1 cellular context compared by ENCODE assay signal in the genomic region with DNA sequence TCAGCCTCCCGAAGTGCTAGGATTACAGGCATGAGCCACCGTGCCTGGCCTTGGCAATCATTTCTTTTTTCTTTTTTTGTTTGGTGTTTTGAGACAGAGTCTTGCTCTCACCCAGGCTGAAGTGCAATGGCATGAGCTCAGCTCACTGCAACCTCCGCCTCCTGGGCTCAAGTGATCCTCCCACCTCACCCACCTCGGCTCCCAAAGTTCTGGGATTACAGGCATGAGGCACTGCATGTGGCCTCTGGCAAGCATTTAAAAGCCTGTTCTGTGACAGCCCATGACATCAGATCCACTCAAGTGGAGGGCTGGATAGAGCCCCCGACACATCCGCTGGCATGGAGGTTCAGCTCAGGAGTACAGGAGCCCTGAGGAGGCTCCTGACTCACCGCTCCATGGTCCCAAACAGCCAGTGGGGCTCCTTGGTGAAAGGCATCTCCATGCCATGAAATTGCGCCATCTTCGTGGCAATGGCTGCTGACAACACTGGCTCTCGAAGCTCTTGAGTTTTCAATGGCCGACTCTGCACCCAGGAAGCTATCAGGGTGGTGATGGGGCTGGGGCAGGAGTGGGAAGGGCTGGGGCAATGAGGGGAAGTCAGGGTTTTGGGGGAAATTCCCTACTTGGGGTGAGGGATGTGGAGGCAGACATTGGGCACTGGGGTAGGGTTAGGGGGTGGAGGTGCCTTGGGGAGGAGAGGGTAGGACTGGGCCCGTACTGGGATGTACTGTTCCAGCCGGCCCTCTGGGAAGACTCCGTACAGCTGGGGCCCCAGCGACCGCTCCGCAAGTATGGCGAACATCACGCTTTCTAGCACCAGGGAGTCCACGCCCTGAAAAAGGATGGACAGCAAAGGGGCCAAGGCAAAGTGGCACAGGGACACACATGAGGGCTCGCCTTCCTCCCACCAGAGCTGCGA.
TF ChIP-seq lines count a peak whose summit lies in the region.

No MANE protein-coding gene starts in this region.

TF ChIP-seq in H1, 55 proteins besides CTCF, POLR2A, EP300 and RAD21:
- no peak for TF ChIP-seq SIX5 (IDR thresholded peaks at IDR 0.05; ENCODE audit: low read depth, low read length)
- TF ChIP-seq ASH2L (IDR thresholded peaks at IDR 0.05; ENCODE audit: low read length) = no peak
- no peak for TF ChIP-seq RFX5 (IDR thresholded peaks at IDR 0.05; ENCODE audit: borderline replicate concordance, low read depth, low read length)
- no peak for TF ChIP-seq NRF1 (IDR thresholded peaks at IDR 0.05; ENCODE audit: low read depth, low read length)
- TF ChIP-seq EGR1 (IDR thresholded peaks at IDR 0.05; ENCODE audit: borderline replicate concordance, low read depth, low read length) = no peak
- TF ChIP-seq, protein P1, sequence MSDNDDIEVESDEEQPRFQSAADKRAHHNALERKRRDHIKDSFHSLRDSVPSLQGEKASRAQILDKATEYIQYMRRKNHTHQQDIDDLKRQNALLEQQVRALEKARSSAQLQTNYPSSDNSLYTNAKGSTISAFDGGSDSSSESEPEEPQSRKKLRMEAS (IDR thresholded peaks at IDR 0.05) = no peak
- no peak for TF ChIP-seq SP2 (IDR thresholded peaks at IDR 0.05; ENCODE audit: low read length)
- no peak for TF ChIP-seq BACH1 (IDR thresholded peaks at IDR 0.05; ENCODE audit: low read length)
- TF ChIP-seq POLR2AphosphoS5 (IDR thresholded peaks at IDR 0.05; ENCODE audit: low read depth, low read length) = no peak
